22 cellular contexts compared by ENCODE assay signal in the genomic region with DNA sequence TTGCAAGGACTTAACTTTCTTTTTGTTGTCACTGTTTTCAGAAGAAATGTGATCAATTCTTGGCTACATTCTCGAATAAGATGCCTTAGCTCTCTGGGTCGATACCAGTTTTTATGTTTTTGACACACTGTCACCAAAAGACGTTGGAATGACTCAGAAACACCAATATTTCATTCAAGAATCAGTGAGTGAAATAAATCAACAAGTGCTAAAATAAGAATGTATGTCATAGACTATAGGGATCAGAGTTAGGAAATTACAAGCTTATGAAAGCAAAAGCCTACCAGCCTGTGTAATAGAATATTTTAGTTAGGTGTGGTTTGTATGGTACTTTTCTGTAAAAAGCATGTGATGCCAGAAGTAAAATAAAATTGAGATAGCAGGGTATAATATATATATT.
"Had no signal": no experiment of that assay in that cellular context is flagged by ENCODE, and none has a peak within 500 bp of the region (broad histone marks: within the 10 kb centered on the region; RNA-seq: fewer than 3 reads in every experiment).

No MANE protein-coding gene starts in this region.

- H3K9me3 Mint-ChIP-seq: stimulated activated naive CD8-positive, alpha-beta T cell treated with anti-CD3 and anti-CD28 coated beads, Interleukin-15, amount 100 ng/mL, for 72 hours had no signal

- H3K36me3 ChIP-seq: brain microvascular endothelial cell, right lobe of liver had no signal

- H3K4me3 Mint-ChIP-seq: stimulated activated naive CD8-positive, alpha-beta T cell treated with anti-CD3 and anti-CD28 coated beads, Interleukin-15, amount 100 ng/mL, for 72 hours had no signal

- H3K27me3 ChIP-seq: brain microvascular endothelial cell, foreskin keratinocyte, right lobe of liver, suprapubic skin, tibial nerve had no signal

- H3K4me1 ChIP-seq: right lobe of liver, suprapubic skin had no signal

- H3K4me3 ChIP-seq: mucosa of descending colon, right lobe of liver, skin epidermis, suprapubic skin, tibial nerve had no signal

- DNase-seq: activated CD4-positive, alpha-beta T cell treated with anti-CD3 and anti-CD28 coated beads, Interleukin-2, amount 50 U/mL, for 48 hours; anterior cingulate cortex; brain microvascular endothelial cell; caudate nucleus; dermis blood vessel endothelial cell; effector CD8-positive, alpha-beta T cell; erythroblast; foreskin keratinocyte; left colon; mesendoderm; mucosa of descending colon; nucleus accumbens; posterior cingulate gyrus; right lobe of liver; stimulated activated CD4-positive, alpha-beta T cell treated with anti-CD3 and anti-CD28 coated beads, Interleukin-1b, Interleukin-23, amount 100 ng/mL, for 48 hours; stimulated activated naive CD8-positive, alpha-beta T cell treated with anti-CD3 and anti-CD28 coated beads, Interleukin-15, amount 100 ng/mL, for 72 hours; T-helper 1 cell; WERI-Rb-1 had no signal

- H3K27ac ChIP-seq: brain microvascular endothelial cell, foreskin keratinocyte, right lobe of liver, skin epidermis, suprapubic skin, tibial nerve, WERI-Rb-1 had no signal

- ATAC-seq: foreskin keratinocyte; left colon; mucosa of descending colon; right lobe of liver; stimulated activated naive CD8-positive, alpha-beta T cell treated with anti-CD3 and anti-CD28 coated beads, Interleukin-15, amount 100 ng/mL, for 72 hours had no signal

- H3K27me3 Mint-ChIP-seq: stimulated activated naive CD8-positive, alpha-beta T cell treated with anti-CD3 and anti-CD28 coated beads, Interleukin-15, amount 100 ng/mL, for 72 hours had no signal

- H3K9me3 ChIP-seq: mucosa of descending colon, right lobe of liver, suprapubic skin, tibial nerve had no signal

- FAIRE-seq: keratinocyte had no signal
